In genomic region chr12:68964013-68964412, GRCh38 we compare ENCODE assay signal across 1 cellular context.
TF ChIP-seq lines count a peak whose summit lies in the region.

No MANE protein-coding gene starts in this region.

TF ChIP-seq in H1, 55 proteins besides CTCF, POLR2A, EP300 and RAD21:
- TF ChIP-seq CHD1 (IDR thresholded peaks at IDR 0.05; ENCODE audit: low read depth, low read length) (no peak), SIX5 (IDR thresholded peaks at IDR 0.05; ENCODE audit: low read depth, low read length) (no peak), BCL11A (IDR thresholded peaks at IDR 0.05; ENCODE audit: low read depth in 2 of 2, low read length in 2 of 2) (no peak), SP4 (IDR thresholded peaks at IDR 0.05; ENCODE audit: low read length) (no peak), GABPA (IDR thresholded peaks at IDR 0.05; ENCODE audit: borderline replicate concordance, insufficient read depth, low read length) (no peak), ASH2L (IDR thresholded peaks at IDR 0.05; ENCODE audit: low read length) (no peak), HDAC2 (IDR thresholded peaks at IDR 0.05; ENCODE audit: borderline replicate concordance in 1 of 2, low read depth in 2 of 2, low read length in 2 of 2) (no peak), CEBPB (IDR thresholded peaks at IDR 0.05; ENCODE audit: low read depth, low read length) (no peak), CHD2 (IDR thresholded peaks at IDR 0.05; ENCODE audit: low read length) (no peak), SP1 (IDR thresholded peaks at IDR 0.05; ENCODE audit: low read depth, low read length) (no peak)
